1 cellular context compared by ENCODE assay signal in the genomic region with DNA sequence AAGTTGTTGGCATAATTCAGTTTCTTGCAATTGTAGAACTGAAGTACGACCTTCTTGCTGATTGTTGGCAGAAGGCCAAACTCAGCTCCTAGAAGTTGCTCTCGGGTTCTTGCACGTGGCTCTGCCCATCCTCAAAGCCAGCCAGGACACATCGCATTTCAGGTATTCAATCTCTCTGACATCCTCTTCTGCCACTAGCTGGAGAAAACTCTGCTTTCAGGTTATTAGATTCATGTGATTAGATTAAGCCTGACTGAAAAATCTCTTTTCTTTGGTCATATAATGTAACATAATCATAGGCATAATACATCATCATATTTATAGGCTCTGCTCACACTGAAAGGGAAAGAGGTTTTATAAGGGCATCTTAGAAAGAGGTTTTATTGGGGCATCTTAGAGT.
TF ChIP-seq lines count a peak whose summit lies in the region.

No MANE protein-coding gene starts in this region.

TF ChIP-seq in H1, 55 proteins besides CTCF, POLR2A, EP300 and RAD21:
- no peak for TF ChIP-seq SUZ12 (IDR thresholded peaks at IDR 0.05; ENCODE audit: low read length)
- TF ChIP-seq BCL11A (IDR thresholded peaks at IDR 0.05; ENCODE audit: low read depth in 2 of 2, low read length in 2 of 2), result no peak
- TF ChIP-seq CBX5 (IDR thresholded peaks at IDR 0.05; ENCODE audit: low read depth, low read length), result no peak
- no peak for TF ChIP-seq NANOG (IDR thresholded peaks at IDR 0.05; ENCODE audit: insufficient read depth, low read depth, low read length, poor library complexity, severe bottlenecking)
- TF ChIP-seq SP4 (IDR thresholded peaks at IDR 0.05; ENCODE audit: low read length), result no peak
- no peak for TF ChIP-seq PHF8 (conservative IDR thresholded peaks at IDR 0.05; ENCODE audit: low read depth, low read length)
- no peak for TF ChIP-seq HDAC2 (IDR thresholded peaks at IDR 0.05; ENCODE audit: borderline replicate concordance in 1 of 2, low read depth in 2 of 2, low read length in 2 of 2)
- TF ChIP-seq SRF (IDR thresholded peaks at IDR 0.05; ENCODE audit: low read depth, low read length), result no peak
- TF ChIP-seq EGR1 (IDR thresholded peaks at IDR 0.05; ENCODE audit: borderline replicate concordance, low read depth, low read length), result no peak
- TF ChIP-seq RXRA (IDR thresholded peaks at IDR 0.05; ENCODE audit: insufficient read depth, low read depth, low read length), result no peak
- TF ChIP-seq MAFK (IDR thresholded peaks at IDR 0.05; ENCODE audit: low read depth, low read length), result no peak
- no peak for TF ChIP-seq HDAC6 (IDR thresholded peaks at IDR 0.05; ENCODE audit: low read depth, low read length)
- no peak for TF ChIP-seq YY1 (IDR thresholded peaks at IDR 0.05; ENCODE audit: low read depth, low read length)
- no peak for TF ChIP-seq NRF1 (IDR thresholded peaks at IDR 0.05; ENCODE audit: low read depth, low read length)
- TF ChIP-seq KDM1A (IDR thresholded peaks at IDR 0.05; ENCODE audit: borderline replicate concordance, low read length), result no peak
- no peak for TF ChIP-seq RBBP5 (IDR thresholded peaks at IDR 0.05; ENCODE audit: borderline replicate concordance, low read depth, low read length)
- TF ChIP-seq, protein P1, sequence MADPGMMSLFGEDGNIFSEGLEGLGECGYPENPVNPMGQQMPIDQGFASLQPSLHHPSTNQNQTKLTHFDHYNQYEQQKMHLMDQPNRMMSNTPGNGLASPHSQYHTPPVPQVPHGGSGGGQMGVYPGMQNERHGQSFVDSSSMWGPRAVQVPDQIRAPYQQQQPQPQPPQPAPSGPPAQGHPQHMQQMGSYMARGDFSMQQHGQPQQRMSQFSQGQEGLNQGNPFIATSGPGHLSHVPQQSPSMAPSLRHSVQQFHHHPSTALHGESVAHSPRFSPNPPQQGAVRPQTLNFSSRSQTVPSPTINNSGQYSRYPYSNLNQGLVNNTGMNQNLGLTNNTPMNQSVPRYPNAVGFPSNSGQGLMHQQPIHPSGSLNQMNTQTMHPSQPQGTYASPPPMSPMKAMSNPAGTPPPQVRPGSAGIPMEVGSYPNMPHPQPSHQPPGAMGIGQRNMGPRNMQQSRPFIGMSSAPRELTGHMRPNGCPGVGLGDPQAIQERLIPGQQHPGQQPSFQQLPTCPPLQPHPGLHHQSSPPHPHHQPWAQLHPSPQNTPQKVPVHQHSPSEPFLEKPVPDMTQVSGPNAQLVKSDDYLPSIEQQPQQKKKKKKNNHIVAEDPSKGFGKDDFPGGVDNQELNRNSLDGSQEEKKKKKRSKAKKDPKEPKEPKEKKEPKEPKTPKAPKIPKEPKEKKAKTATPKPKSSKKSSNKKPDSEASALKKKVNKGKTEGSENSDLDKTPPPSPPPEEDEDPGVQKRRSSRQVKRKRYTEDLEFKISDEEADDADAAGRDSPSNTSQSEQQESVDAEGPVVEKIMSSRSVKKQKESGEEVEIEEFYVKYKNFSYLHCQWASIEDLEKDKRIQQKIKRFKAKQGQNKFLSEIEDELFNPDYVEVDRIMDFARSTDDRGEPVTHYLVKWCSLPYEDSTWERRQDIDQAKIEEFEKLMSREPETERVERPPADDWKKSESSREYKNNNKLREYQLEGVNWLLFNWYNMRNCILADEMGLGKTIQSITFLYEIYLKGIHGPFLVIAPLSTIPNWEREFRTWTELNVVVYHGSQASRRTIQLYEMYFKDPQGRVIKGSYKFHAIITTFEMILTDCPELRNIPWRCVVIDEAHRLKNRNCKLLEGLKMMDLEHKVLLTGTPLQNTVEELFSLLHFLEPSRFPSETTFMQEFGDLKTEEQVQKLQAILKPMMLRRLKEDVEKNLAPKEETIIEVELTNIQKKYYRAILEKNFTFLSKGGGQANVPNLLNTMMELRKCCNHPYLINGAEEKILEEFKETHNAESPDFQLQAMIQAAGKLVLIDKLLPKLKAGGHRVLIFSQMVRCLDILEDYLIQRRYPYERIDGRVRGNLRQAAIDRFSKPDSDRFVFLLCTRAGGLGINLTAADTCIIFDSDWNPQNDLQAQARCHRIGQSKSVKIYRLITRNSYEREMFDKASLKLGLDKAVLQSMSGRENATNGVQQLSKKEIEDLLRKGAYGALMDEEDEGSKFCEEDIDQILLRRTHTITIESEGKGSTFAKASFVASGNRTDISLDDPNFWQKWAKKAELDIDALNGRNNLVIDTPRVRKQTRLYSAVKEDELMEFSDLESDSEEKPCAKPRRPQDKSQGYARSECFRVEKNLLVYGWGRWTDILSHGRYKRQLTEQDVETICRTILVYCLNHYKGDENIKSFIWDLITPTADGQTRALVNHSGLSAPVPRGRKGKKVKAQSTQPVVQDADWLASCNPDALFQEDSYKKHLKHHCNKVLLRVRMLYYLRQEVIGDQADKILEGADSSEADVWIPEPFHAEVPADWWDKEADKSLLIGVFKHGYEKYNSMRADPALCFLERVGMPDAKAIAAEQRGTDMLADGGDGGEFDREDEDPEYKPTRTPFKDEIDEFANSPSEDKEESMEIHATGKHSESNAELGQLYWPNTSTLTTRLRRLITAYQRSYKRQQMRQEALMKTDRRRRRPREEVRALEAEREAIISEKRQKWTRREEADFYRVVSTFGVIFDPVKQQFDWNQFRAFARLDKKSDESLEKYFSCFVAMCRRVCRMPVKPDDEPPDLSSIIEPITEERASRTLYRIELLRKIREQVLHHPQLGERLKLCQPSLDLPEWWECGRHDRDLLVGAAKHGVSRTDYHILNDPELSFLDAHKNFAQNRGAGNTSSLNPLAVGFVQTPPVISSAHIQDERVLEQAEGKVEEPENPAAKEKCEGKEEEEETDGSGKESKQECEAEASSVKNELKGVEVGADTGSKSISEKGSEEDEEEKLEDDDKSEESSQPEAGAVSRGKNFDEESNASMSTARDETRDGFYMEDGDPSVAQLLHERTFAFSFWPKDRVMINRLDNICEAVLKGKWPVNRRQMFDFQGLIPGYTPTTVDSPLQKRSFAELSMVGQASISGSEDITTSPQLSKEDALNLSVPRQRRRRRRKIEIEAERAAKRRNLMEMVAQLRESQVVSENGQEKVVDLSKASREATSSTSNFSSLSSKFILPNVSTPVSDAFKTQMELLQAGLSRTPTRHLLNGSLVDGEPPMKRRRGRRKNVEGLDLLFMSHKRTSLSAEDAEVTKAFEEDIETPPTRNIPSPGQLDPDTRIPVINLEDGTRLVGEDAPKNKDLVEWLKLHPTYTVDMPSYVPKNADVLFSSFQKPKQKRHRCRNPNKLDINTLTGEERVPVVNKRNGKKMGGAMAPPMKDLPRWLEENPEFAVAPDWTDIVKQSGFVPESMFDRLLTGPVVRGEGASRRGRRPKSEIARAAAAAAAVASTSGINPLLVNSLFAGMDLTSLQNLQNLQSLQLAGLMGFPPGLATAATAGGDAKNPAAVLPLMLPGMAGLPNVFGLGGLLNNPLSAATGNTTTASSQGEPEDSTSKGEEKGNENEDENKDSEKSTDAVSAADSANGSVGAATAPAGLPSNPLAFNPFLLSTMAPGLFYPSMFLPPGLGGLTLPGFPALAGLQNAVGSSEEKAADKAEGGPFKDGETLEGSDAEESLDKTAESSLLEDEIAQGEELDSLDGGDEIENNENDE (IDR thresholded peaks at IDR 0.05; ENCODE audit: insufficient replicate concordance, low read length), result no peak
- TF ChIP-seq KDM5A (IDR thresholded peaks at IDR 0.05; ENCODE audit: low read length), result no peak
- no peak for TF ChIP-seq CHD1 (IDR thresholded peaks at IDR 0.05; ENCODE audit: low read depth, low read length)
- TF ChIP-seq TAF7 (optimal IDR thresholded peaks at IDR 0.05; ENCODE audit: borderline replicate concordance, low read depth, low read length), result no peak
